34 cellular contexts compared by ENCODE assay signal in the genomic region with DNA sequence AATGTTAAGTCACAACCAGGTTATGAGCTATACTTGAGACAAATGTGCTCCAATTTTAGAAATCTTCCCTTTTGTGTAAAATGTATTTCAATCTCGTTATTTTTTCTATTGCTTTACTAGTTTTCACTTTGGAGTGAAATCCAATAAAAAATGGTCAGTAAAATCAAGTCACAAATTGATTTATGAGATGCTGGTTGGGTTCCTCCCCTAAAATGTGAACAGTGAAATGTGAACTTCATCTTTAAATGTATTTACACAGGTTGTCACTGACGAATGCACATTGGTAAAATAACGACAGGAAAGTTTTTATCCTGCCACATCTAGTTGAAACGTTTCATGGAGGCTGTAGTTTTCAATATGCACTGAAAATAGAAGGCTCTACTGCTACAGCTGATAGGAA.
"Had no signal": no experiment of that assay in that cellular context is flagged by ENCODE, and none has a peak within 500 bp of the region (broad histone marks: within the 10 kb centered on the region; RNA-seq: fewer than 3 reads in every experiment).

No MANE protein-coding gene starts in this region.

- H3K36me3 Mint-ChIP-seq: mesothelial cell of epicardium had no signal

- DNase-seq: activated CD4-positive, alpha-beta T cell treated with anti-CD3 and anti-CD28 coated beads for 48 hours; activated CD8-positive, alpha-beta T cell treated with anti-CD3 and anti-CD28 coated beads for 36 hours; activated naive CD4-positive, alpha-beta T cell treated with anti-CD3 and anti-CD28 coated beads, Interleukin-2, amount 50 U/mL, for 16 hours; activated naive CD8-positive, alpha-beta T cell treated with anti-CD3 and anti-CD28 coated beads, Interleukin-2, amount 50 U/mL, for 24 hours; activated T-cell treated with anti-CD3 and anti-CD28 coated beads, Interleukin-2, amount 50 U/mL, for 48 hours; amygdala; effector memory CD4-positive, alpha-beta T cell; erythroblast; islet precursor cell; mammary epithelial cell; naive B cell; nephron progenitor cell; ovary; sigmoid colon; stimulated activated CD4-positive, alpha-beta T cell treated with anti-CD3 and anti-CD28 coated beads, Interleukin-1b, Interleukin-23, amount 100 ng/mL, for 48 hours; stimulated activated CD4-positive, alpha-beta T cell treated with anti-CD3 and anti-CD28 coated beads, Interleukin-4, amount 100 ng/mL, for 4 hours; stimulated activated CD8-positive, alpha-beta memory T cell treated with anti-CD3 and anti-CD28 coated beads, Interleukin-4, amount 100 ng/mL, for 48 hours; stimulated activated naive CD8-positive, alpha-beta T cell treated with anti-CD3 and anti-CD28 coated beads, Interleukin-15, amount 100 ng/mL, for 72 hours; substantia nigra; T-cell; T-helper 9 cell; upper lobe of left lung had no signal

- H3K36me3 ChIP-seq: gastroesophageal sphincter, neutrophil, ovary, sigmoid colon, upper lobe of left lung, vagina had no signal

- H2AFZ ChIP-seq: hepatocyte had no signal

- H3K4me2 ChIP-seq: hepatocyte, smooth muscle cell had no signal

- H3K27ac Mint-ChIP-seq: activated CD8-positive, alpha-beta T cell treated with anti-CD3 and anti-CD28 coated beads for 36 hours; activated naive CD8-positive, alpha-beta T cell treated with anti-CD3 and anti-CD28 coated beads, Interleukin-2, amount 50 U/mL, for 24 hours; mesothelial cell of epicardium; progenitor cell of endocrine pancreas; stimulated activated memory B cell treated with anti-CD40 and anti-IgM and Interleukin-4, amounts not matched to agents 10 μg/mL and 1 μg/mL and 100 μg/mL, for 72 hours; stimulated activated naive CD8-positive, alpha-beta T cell treated with anti-CD3 and anti-CD28 coated beads, Interleukin-15, amount 100 ng/mL, for 72 hours had no signal

- H3K4me3 Mint-ChIP-seq: activated CD8-positive, alpha-beta T cell treated with anti-CD3 and anti-CD28 coated beads for 36 hours; activated naive CD8-positive, alpha-beta T cell treated with anti-CD3 and anti-CD28 coated beads, Interleukin-2, amount 50 U/mL, for 24 hours; mesothelial cell of epicardium; naive B cell; nephron progenitor cell; stimulated activated memory B cell treated with anti-CD40 and anti-IgM and Interleukin-4, amounts not matched to agents 10 μg/mL and 1 μg/mL and 100 μg/mL, for 72 hours; stimulated activated naive CD8-positive, alpha-beta T cell treated with anti-CD3 and anti-CD28 coated beads, Interleukin-15, amount 100 ng/mL, for 72 hours; T-cell had no signal

- H3K27me3 Mint-ChIP-seq: activated CD8-positive, alpha-beta T cell treated with anti-CD3 and anti-CD28 coated beads for 36 hours; activated naive CD8-positive, alpha-beta T cell treated with anti-CD3 and anti-CD28 coated beads, Interleukin-2, amount 50 U/mL, for 24 hours; naive B cell; progenitor cell of endocrine pancreas; stimulated activated memory B cell treated with anti-CD40 and anti-IgM and Interleukin-4, amounts not matched to agents 10 μg/mL and 1 μg/mL and 100 μg/mL, for 72 hours; stimulated activated naive CD8-positive, alpha-beta T cell treated with anti-CD3 and anti-CD28 coated beads, Interleukin-15, amount 100 ng/mL, for 72 hours; T-cell had no signal

- H3K9me3 ChIP-seq: gastroesophageal sphincter, neutrophil, ovary, sigmoid colon, upper lobe of left lung, vagina had no signal

- H3K4me3 ChIP-seq: gastroesophageal sphincter, hepatocyte, ovary, sigmoid colon, smooth muscle cell, upper lobe of left lung, vagina had no signal

- H3K27ac ChIP-seq: gastroesophageal sphincter, hepatocyte, neutrophil, ovary, sigmoid colon, upper lobe of left lung, vagina, VCaP had no signal

- FAIRE-seq: bronchial epithelial cell, colon, TTC549 had no signal

- H3K27me3 ChIP-seq: gastroesophageal sphincter, hepatocyte, neutrophil, ovary, sigmoid colon, upper lobe of left lung, vagina had no signal

- H3K9me3 Mint-ChIP-seq: mesothelial cell of epicardium; naive B cell; nephron progenitor cell; stimulated activated memory B cell treated with anti-CD40 and anti-IgM and Interleukin-4, amounts not matched to agents 10 μg/mL and 1 μg/mL and 100 μg/mL, for 72 hours; T-cell had no signal

- ATAC-seq: activated CD8-positive, alpha-beta T cell treated with anti-CD3 and anti-CD28 coated beads for 36 hours; activated naive CD8-positive, alpha-beta T cell treated with anti-CD3 and anti-CD28 coated beads, Interleukin-2, amount 50 U/mL, for 24 hours; gastroesophageal sphincter; stimulated activated memory B cell treated with anti-CD40 and anti-IgM and Interleukin-4, amounts not matched to agents 10 μg/mL and 1 μg/mL and 100 μg/mL, for 72 hours; stimulated activated naive CD8-positive, alpha-beta T cell treated with anti-CD3 and anti-CD28 coated beads, Interleukin-15, amount 100 ng/mL, for 72 hours; T-cell had no signal

- H3K4me1 ChIP-seq: sigmoid colon, upper lobe of left lung, vagina had no signal
